10 cellular contexts compared by ENCODE assay signal in the genomic region with DNA sequence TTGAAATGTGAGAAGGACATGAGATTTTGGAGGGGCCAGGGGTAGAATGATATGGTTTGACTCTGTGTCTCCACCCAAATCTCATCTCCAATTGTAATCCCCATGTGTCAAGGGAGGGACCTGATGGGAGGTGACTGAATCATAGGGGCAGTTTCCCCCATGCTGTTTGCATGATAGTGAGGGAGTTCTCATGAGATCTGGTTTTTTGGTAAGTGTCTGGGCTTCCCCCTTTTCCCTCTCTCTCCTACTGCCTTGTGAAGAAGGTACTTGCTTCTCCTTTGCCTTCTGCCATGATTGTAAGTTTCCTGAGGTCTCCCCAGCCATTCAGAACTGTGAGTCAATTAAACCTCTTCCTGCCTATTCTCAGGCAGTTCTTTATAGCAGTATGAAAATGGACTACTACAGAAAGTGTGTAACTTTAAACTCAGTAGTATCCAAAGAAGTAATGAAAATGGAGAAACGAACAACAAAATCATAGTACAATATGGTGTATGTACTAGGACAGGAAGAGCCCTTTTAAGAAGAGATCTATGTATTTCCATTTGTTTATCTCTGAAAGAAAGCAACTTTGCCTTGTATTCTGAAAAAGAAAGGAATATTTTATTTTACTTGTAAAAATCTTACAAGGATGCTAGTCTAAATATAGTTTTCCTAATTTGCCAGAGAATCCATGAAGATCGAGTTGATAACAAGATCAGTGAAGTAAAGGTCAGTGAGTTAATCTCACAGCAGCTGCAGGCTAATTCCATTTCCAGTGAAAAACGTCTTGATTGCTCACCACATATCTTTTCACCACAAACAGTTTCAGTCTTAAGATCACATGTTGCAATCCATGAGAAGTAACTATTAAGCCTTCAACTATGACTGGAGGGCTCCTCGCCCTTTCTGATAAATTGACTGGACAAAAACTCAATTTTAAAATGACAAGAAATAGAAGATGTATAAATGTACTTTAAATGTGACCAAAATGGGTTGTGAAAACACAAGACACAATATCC. TPM values are rescaled to one million over a fixed set of nuclear protein-coding genes. Genes with fewer than 3 reads are reported as not detected.
DNase-seq lines count a peak whose midpoint lies in the region; ATAC-seq and TF ChIP-seq lines count a peak whose summit lies in the region.
"Had no signal": no experiment of that assay in that cellular context is flagged by ENCODE, and none has a peak within 500 bp of the region (broad histone marks: within the 10 kb centered on the region; RNA-seq: fewer than 3 reads in every experiment).

No MANE protein-coding gene starts in this region.

- intact Hi-C loops in activated T-helper 2 cell treated with anti-CD3 and anti-CD28 coated beads, Interferon-gamma antibody, Interleukin-2, Interleukin-4, amounts not matched to agents 10 μg/mL and 5 μg/mL and 100 μg/mL, durations not matched to agents 14 hours and 24 hours and 36 hours (cut with micrococcal nuclease) = loop anchor here (2.0 to 5.0 kb wide), 4 partner anchors 19 to 497 kb away; no protein-coding TSS in a partner anchor
- intact Hi-C loops in upper lobe of right lung (cut with DNase I) (no loop called here), Caco-2 (cut with micrococcal nuclease; ENCODE audit: unreplicated experiment) (no loop called here)

- H3K27me3 ChIP-seq in gastroesophageal sphincter (no peaks in the 10 kb centered on the region), upper lobe of right lung (no peaks in the 10 kb centered on the region), Caco-2 (replicated peaks; ENCODE audit: control insufficient read depth, insufficient read depth, low read length) (no peaks in the 10 kb centered on the region)

- peaks cover 0 to 52% of the 10 kb centered on the region in 2 donors for H3K36me3 ChIP-seq in gastroesophageal sphincter
- peaks cover 5% of the 10 kb centered on the region for H3K36me3 ChIP-seq in upper lobe of right lung
- no peaks in the 10 kb centered on the region for H3K36me3 ChIP-seq in Caco-2 (ENCODE audit: control insufficient read depth, insufficient read depth, low read length)

- no peak overlapping the region for H3K4me3 Mint-ChIP-seq in activated naive CD4-positive, alpha-beta T cell treated with anti-CD3 and anti-CD28 coated beads, Interleukin-2, amount 50 U/mL, for 24 hours
- no peak overlapping the region for H3K4me3 Mint-ChIP-seq in activated naive CD4-positive, alpha-beta T cell treated with anti-CD3 and anti-CD28 coated beads, Interleukin-2, amount 10 ng/mL, durations not matched to agents 7 days and 5 days
- no peak overlapping the region for H3K4me3 Mint-ChIP-seq in activated T-helper 2 cell treated with anti-CD3 and anti-CD28 coated beads, Interferon-gamma antibody, Interleukin-2, Interleukin-4, amounts not matched to agents 10 μg/mL and 5 μg/mL and 100 μg/mL, durations not matched to agents 14 hours and 24 hours and 36 hours (ENCODE audit: low read depth)
- no peak overlapping the region for H3K4me3 Mint-ChIP-seq in Caco-2 (ENCODE audit: unreplicated experiment)
- H3K4me3 Mint-ChIP-seq: natural killer cell treated with Interleukin-12 subunit alpha and Interleukin-12 subunit beta and Interleukin-15 and Interleukin-18, amount 100 ng/mL, for 72 hours had no signal

- POLR2A ChIA-PET in Caco-2 (lab: Charles Lee) = interaction anchor here (0.6 kb wide), 1 partner anchor 253 kb away, joined by 6 read pairs; no protein-coding TSS in a partner anchor

- no TSS peak for BruUV-seq in Caco-2 (replicated peaks; lab: Mats Ljungman, UMichigan)

- 40 to 41% methylated on average over 4 of the region's 4 CpGs for WGBS in gastroesophageal sphincter (ENCODE audit: low coverage in 1 of 2), 2 donors

- H3K9me3 ChIP-seq in gastroesophageal sphincter (peaks cover 0 to 9% (median 0%) of the 10 kb centered on the region in 3 donors), upper lobe of right lung (no peaks in the 10 kb centered on the region), Caco-2 (0 out of 2 replicates have a peak, but pooled peaks cover 5% of the 10 kb centered on the region)

- TF ChIP-seq POLR2A in gastroesophageal sphincter (IDR thresholded peaks at IDR 0.05) = no peak

- H3K27ac Mint-ChIP-seq in activated naive CD4-positive, alpha-beta T cell treated with anti-CD3 and anti-CD28 coated beads, Interleukin-2, amount 50 U/mL, for 24 hours = peak overlapping the region; percentile 1
- no peak overlapping the region for H3K27ac Mint-ChIP-seq in activated naive CD4-positive, alpha-beta T cell treated with anti-CD3 and anti-CD28 coated beads, Interleukin-2, amount 10 ng/mL, durations not matched to agents 7 days and 5 days
- peak overlapping the region; percentile 76 for H3K27ac Mint-ChIP-seq in activated T-helper 2 cell treated with anti-CD3 and anti-CD28 coated beads, Interferon-gamma antibody, Interleukin-2, Interleukin-4, amounts not matched to agents 10 μg/mL and 5 μg/mL and 100 μg/mL, durations not matched to agents 14 hours and 24 hours and 36 hours
- H3K27ac Mint-ChIP-seq in Caco-2 (ENCODE audit: unreplicated experiment) = no peak overlapping the region
- H3K27ac Mint-ChIP-seq: natural killer cell treated with Interleukin-12 subunit alpha and Interleukin-12 subunit beta and Interleukin-15 and Interleukin-18, amount 100 ng/mL, for 72 hours had no signal

- DNase-seq in activated naive CD4-positive, alpha-beta T cell treated with anti-CD3 and anti-CD28 coated beads, Interleukin-2, amount 10 ng/mL, durations not matched to agents 7 days and 5 days = no peak
- no peak for DNase-seq in activated T-helper 2 cell treated with anti-CD3 and anti-CD28 coated beads, Interferon-gamma antibody, Interleukin-2, Interleukin-4, amounts not matched to agents 10 μg/mL and 5 μg/mL and 100 μg/mL, durations not matched to agents 14 hours and 24 hours and 36 hours (ENCODE audit: low spot score)
- DNase-seq in upper lobe of right lung (no peak), Caco-2 (no peak), dermis blood vessel endothelial cell (no peak)

- no peak for TF ChIP-seq EP300 in gastroesophageal sphincter (IDR thresholded peaks at IDR 0.05)

- peaks cover 11% of the 10 kb centered on the region for H3K36me3 Mint-ChIP-seq in activated naive CD4-positive, alpha-beta T cell treated with anti-CD3 and anti-CD28 coated beads, Interleukin-2, amount 50 U/mL, for 24 hours
- H3K36me3 Mint-ChIP-seq in activated naive CD4-positive, alpha-beta T cell treated with anti-CD3 and anti-CD28 coated beads, Interleukin-2, amount 10 ng/mL, durations not matched to agents 7 days and 5 days = peaks cover 21% of the 10 kb centered on the region
- H3K36me3 Mint-ChIP-seq in activated T-helper 2 cell treated with anti-CD3 and anti-CD28 coated beads, Interferon-gamma antibody, Interleukin-2, Interleukin-4, amounts not matched to agents 10 μg/mL and 5 μg/mL and 100 μg/mL, durations not matched to agents 14 hours and 24 hours and 36 hours (ENCODE audit: low read depth) = peaks cover 77% of the 10 kb centered on the region
- peaks cover 9% of the 10 kb centered on the region for H3K36me3 Mint-ChIP-seq in Caco-2 (ENCODE audit: insufficient read depth, unreplicated experiment)

- H3K4me1 ChIP-seq in gastroesophageal sphincter (peaks cover 0 to 21% (median 0%) of the 10 kb centered on the region in 3 donors), upper lobe of right lung (peaks cover 9% of the 10 kb centered on the region), Caco-2 (peaks cover 6% of the 10 kb centered on the region)

- TF ChIP-seq CTCF in gastroesophageal sphincter (IDR thresholded peaks at IDR 0.05) = no peak
- no peak for TF ChIP-seq CTCF in upper lobe of right lung (IDR thresholded peaks at IDR 0.05)
- no peak for TF ChIP-seq CTCF in Caco-2 (IDR thresholded peaks at IDR 0.05; ENCODE audit: insufficient read depth in 1 of 2, low read depth in 1 of 2, low read length in 1 of 2, severe bottlenecking in 1 of 2, unreplicated experiment in 1 of 2)

- no peaks in the 10 kb centered on the region for H3K4me1 Mint-ChIP-seq in activated naive CD4-positive, alpha-beta T cell treated with anti-CD3 and anti-CD28 coated beads, Interleukin-2, amount 50 U/mL, for 24 hours
- peaks cover 5% of the 10 kb centered on the region for H3K4me1 Mint-ChIP-seq in activated naive CD4-positive, alpha-beta T cell treated with anti-CD3 and anti-CD28 coated beads, Interleukin-2, amount 10 ng/mL, durations not matched to agents 7 days and 5 days
- peaks cover 29% of the 10 kb centered on the region for H3K4me1 Mint-ChIP-seq in activated T-helper 2 cell treated with anti-CD3 and anti-CD28 coated beads, Interferon-gamma antibody, Interleukin-2, Interleukin-4, amounts not matched to agents 10 μg/mL and 5 μg/mL and 100 μg/mL, durations not matched to agents 14 hours and 24 hours and 36 hours (ENCODE audit: low read depth)
- H3K4me1 Mint-ChIP-seq in Caco-2 (ENCODE audit: low read depth, unreplicated experiment) = peaks cover 10% of the 10 kb centered on the region

- no peaks in the 10 kb centered on the region for H3K27me3 Mint-ChIP-seq in activated naive CD4-positive, alpha-beta T cell treated with anti-CD3 and anti-CD28 coated beads, Interleukin-2, amount 50 U/mL, for 24 hours
- no peaks in the 10 kb centered on the region for H3K27me3 Mint-ChIP-seq in activated naive CD4-positive, alpha-beta T cell treated with anti-CD3 and anti-CD28 coated beads, Interleukin-2, amount 10 ng/mL, durations not matched to agents 7 days and 5 days
- no peaks in the 10 kb centered on the region for H3K27me3 Mint-ChIP-seq in activated T-helper 2 cell treated with anti-CD3 and anti-CD28 coated beads, Interferon-gamma antibody, Interleukin-2, Interleukin-4, amounts not matched to agents 10 μg/mL and 5 μg/mL and 100 μg/mL, durations not matched to agents 14 hours and 24 hours and 36 hours (ENCODE audit: low read depth)
- no peaks in the 10 kb centered on the region for H3K27me3 Mint-ChIP-seq in Caco-2 (ENCODE audit: insufficient read depth, unreplicated experiment)
- H3K27me3 Mint-ChIP-seq: natural killer cell treated with Interleukin-12 subunit alpha and Interleukin-12 subunit beta and Interleukin-15 and Interleukin-18, amount 100 ng/mL, for 72 hours had no signal

- peak overlapping the region in 2 of 4 donors; percentile 26 to 29 for H3K27ac ChIP-seq in gastroesophageal sphincter
- H3K27ac ChIP-seq in upper lobe of right lung = no peak overlapping the region

- no peak overlapping the region for H3K4me3 ChIP-seq in gastroesophageal sphincter
- H3K4me3 ChIP-seq in upper lobe of right lung = no peak overlapping the region
- H3K4me3 ChIP-seq in Caco-2 (ENCODE audit: low read depth, low read length) = no peak overlapping the region

- ATAC-seq in gastroesophageal sphincter (peak; percentile 68), upper lobe of right lung (peak; percentile 64), GM21723 (IDR thresholded peaks at IDR 0.05; ENCODE audit: unreplicated experiment) (no peak)
- ATAC-seq: HepG2 had no signal

- CTCF ChIA-PET in activated naive CD4-positive, alpha-beta T cell treated with anti-CD3 and anti-CD28 coated beads, Interleukin-2, amount 10 ng/mL, durations not matched to agents 7 days and 5 days (lab: Charles Lee) = interaction anchor here (1.6 kb wide), 1 partner anchor 183 kb away, joined by 4 read pairs; no protein-coding TSS in a partner anchor
- CTCF ChIA-PET in Caco-2 (lab: Charles Lee) = no interaction called here

- peaks cover 4% of the 10 kb centered on the region for H3K9me3 Mint-ChIP-seq in activated naive CD4-positive, alpha-beta T cell treated with anti-CD3 and anti-CD28 coated beads, Interleukin-2, amount 50 U/mL, for 24 hours
- peaks cover 16% of the 10 kb centered on the region for H3K9me3 Mint-ChIP-seq in activated naive CD4-positive, alpha-beta T cell treated with anti-CD3 and anti-CD28 coated beads, Interleukin-2, amount 10 ng/mL, durations not matched to agents 7 days and 5 days
- peaks cover 22% of the 10 kb centered on the region for H3K9me3 Mint-ChIP-seq in activated T-helper 2 cell treated with anti-CD3 and anti-CD28 coated beads, Interferon-gamma antibody, Interleukin-2, Interleukin-4, amounts not matched to agents 10 μg/mL and 5 μg/mL and 100 μg/mL, durations not matched to agents 14 hours and 24 hours and 36 hours
- peaks cover 14% of the 10 kb centered on the region for H3K9me3 Mint-ChIP-seq in Caco-2 (ENCODE audit: unreplicated experiment)

RNA-seq across cellular contexts. Expression of a gene that starts 20.5 kb away (rescaled TPM):
- 13.6 and 16.6 TPM in 2 replicates for total RNA-seq in activated T-helper 2 cell treated with anti-CD3 and anti-CD28 coated beads, Interferon-gamma antibody, Interleukin-2, Interleukin-4, amounts not matched to agents 10 μg/mL and 5 μg/mL and 100 μg/mL, durations not matched to agents 14 hours and 24 hours and 36 hours
- 100 to 1,000 TPM in 3 of 4 donors, 10 to 100 TPM in 1; 84.5 to 125 (median 117) TPM for total RNA-seq in gastroesophageal sphincter
- total RNA-seq in upper lobe of right lung = 37.8 TPM
- total RNA-seq in Caco-2 (2022) = 7.3 and 7.9 TPM in 2 replicates
- total RNA-seq in dermis blood vessel endothelial cell = 41.9 and 48.8 TPM in 2 replicates

RNA-seq across cellular contexts. Expression of a gene that starts 52.4 kb away (rescaled TPM):
- total RNA-seq in activated T-helper 2 cell treated with anti-CD3 and anti-CD28 coated beads, Interferon-gamma antibody, Interleukin-2, Interleukin-4, amounts not matched to agents 10 μg/mL and 5 μg/mL and 100 μg/mL, durations not matched to agents 14 hours and 24 hours and 36 hours = 0.43 and 0.67 TPM in 2 replicates
- total RNA-seq in gastroesophageal sphincter (10 to 100 TPM in 2 of 4 donors, 1 to 10 TPM in 2; 5.6 to 37.8 (median 10.3) TPM), upper lobe of right lung (45.4 TPM), Caco-2 (2022) (0.77 and 0.88 TPM in 2 replicates), dermis blood vessel endothelial cell (4.4 and 11.6 TPM in 2 replicates)
- total RNA-seq: natural killer cell treated with Interleukin-12 subunit alpha and Interleukin-12 subunit beta and Interleukin-15 and Interleukin-18, amount 100 ng/mL, for 72 hours had no signal

Comparison
In these comparisons a context has a peak if more than half of its experiments do, and no peak if none do; other contexts are left out.
1. H3K27ac Mint-ChIP-seq: peak in activated naive CD4-positive, alpha-beta T cell treated with anti-CD3 and anti-CD28 coated beads, Interleukin-2, amount 50 U/mL, for 24 hours (single experiment) and activated T-helper 2 cell treated with anti-CD3 and anti-CD28 coated beads, Interferon-gamma antibody, Interleukin-2, Interleukin-4, amounts not matched to agents 10 μg/mL and 5 μg/mL and 100 μg/mL, durations not matched to agents 14 hours and 24 hours and 36 hours (single experiment); none in activated naive CD4-positive, alpha-beta T cell treated with anti-CD3 and anti-CD28 coated beads, Interleukin-2, amount 10 ng/mL, durations not matched to agents 7 days and 5 days (single experiment) and Caco-2 (single experiment).